ENCODE assay signal across 1 cellular context in genomic region chrX:1486749-1487361, GRCh38.
TF ChIP-seq lines count a peak whose summit lies in the region.

No MANE protein-coding gene starts in this region.

TF ChIP-seq in SK-N-SH treated with all-trans-retinoic acid at 6 μM for 48 hours, 23 proteins besides CTCF, POLR2A, EP300 and RAD21 (continued from another document):
- TF ChIP-seq CREB5 (CRISPR knock-in tag; IDR thresholded peaks at IDR 0.05; ENCODE audit: low read depth) (no peak), TOX (CRISPR knock-in tag; IDR thresholded peaks at IDR 0.05; ENCODE audit: borderline replicate concordance) (no peak), ZNF8 (CRISPR knock-in tag; IDR thresholded peaks at IDR 0.05) (no peak), ESRRG (CRISPR knock-in tag; IDR thresholded peaks at IDR 0.05) (no peak), GLIS3 (CRISPR knock-in tag; IDR thresholded peaks at IDR 0.05) (no peak)
TF ChIP-seq in SK-N-SH treated with all-trans-retinoic acid at 6 μM for 48 hours: peak in this region for 0.
